Comparison of ENCODE assay signal across 1 cellular context in the genomic region with DNA sequence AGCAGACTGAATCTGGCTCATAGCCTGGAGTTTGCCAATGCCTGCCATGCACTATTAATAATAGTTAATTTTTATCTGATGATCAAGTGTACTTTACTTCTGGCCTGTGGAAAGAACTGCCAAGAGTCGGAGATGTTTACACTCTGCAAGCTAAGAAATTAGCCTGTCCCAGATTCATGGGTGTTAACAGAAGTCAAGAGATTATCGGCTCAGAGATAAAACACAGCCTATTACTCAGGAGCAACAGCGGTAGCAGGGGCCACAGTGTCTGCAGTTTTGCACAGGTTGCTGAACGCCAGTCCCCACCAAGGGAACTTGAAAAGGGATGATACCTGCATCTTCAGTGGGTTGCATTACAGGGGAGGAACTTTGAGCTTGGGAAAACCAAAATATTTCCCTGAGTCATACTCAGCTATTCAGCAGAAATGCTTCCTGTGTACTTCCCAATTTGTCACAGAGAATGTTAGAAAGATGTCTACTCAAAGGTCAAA.
A peak's percentile ranks its signal among the peaks of the same experiment; 100 is the strongest.
TF ChIP-seq lines count a peak whose summit lies in the region.

No MANE protein-coding gene starts in this region.

TF ChIP-seq in HepG2, 621 proteins besides CTCF, POLR2A, EP300 and RAD21 (continued from another document and continues in another):
- TF ChIP-seq ATF3 (CRISPR knock-in tag; IDR thresholded peaks at IDR 0.05) (0 out of 2 replicates have a peak, but pooled peaks have one; percentile 51), PLRG1 (conservative IDR thresholded peaks at IDR 0.05) (no peak), ZNF280B (CRISPR knock-in tag; IDR thresholded peaks at IDR 0.05; ENCODE audit: borderline replicate concordance) (no peak), ERF (CRISPR knock-in tag; IDR thresholded peaks at IDR 0.05) (peak; percentile 71; the same call in 1 of the 2 replicates), MAZ (IDR thresholded peaks at IDR 0.05; ENCODE audit: borderline replicate concordance, low read depth, low read length) (no peak), MAZ (CRISPR knock-in tag; IDR thresholded peaks at IDR 0.05; ENCODE audit: low read depth) (no peak), TRIM24 (CRISPR knock-in tag; IDR thresholded peaks at IDR 0.05) (no peak), MEIS1 (CRISPR knock-in tag; IDR thresholded peaks at IDR 0.05; ENCODE audit: borderline replicate concordance) (0 out of 2 replicates have a peak, but pooled peaks have one; percentile 13), ZNF160 (CRISPR knock-in tag; IDR thresholded peaks at IDR 0.05) (no peak), ZBTB21 (CRISPR knock-in tag; IDR thresholded peaks at IDR 0.05) (no peak), ZNF383 (CRISPR knock-in tag; IDR thresholded peaks at IDR 0.05; ENCODE audit: borderline replicate concordance) (no peak), ZNF7 (CRISPR knock-in tag; IDR thresholded peaks at IDR 0.05) (no peak), CREM (IDR thresholded peaks at IDR 0.05) (peak; percentile 10; the same call in 1 of the 2 replicates), CREM (CRISPR knock-in tag; IDR thresholded peaks at IDR 0.05) (no peak), GATA4 (IDR thresholded peaks at IDR 0.05; ENCODE audit: borderline replicate concordance, low read depth) (peak; percentile 76; the same call in 1 of the 2 replicates), ZNF343 (CRISPR knock-in tag; IDR thresholded peaks at IDR 0.05) (0 out of 2 replicates have a peak, but pooled peaks have one; percentile 35), NFAT5 (CRISPR knock-in tag; IDR thresholded peaks at IDR 0.05) (no peak), FOXO1 (CRISPR knock-in tag; IDR thresholded peaks at IDR 0.05) (no peak), NFE2L2 (IDR thresholded peaks at IDR 0.05; ENCODE audit: low read length) (peak; percentile 86), PRMT3 (CRISPR knock-in tag; IDR thresholded peaks at IDR 0.05; ENCODE audit: borderline replicate concordance, low read depth) (no peak), ZNF451 (CRISPR knock-in tag; IDR thresholded peaks at IDR 0.05) (no peak), FOXA1 (IDR thresholded peaks at IDR 0.05) (no peak), FOXA1 (CRISPR knock-in tag; IDR thresholded peaks at IDR 0.05) (no peak; the same call in 1 of the 2 replicates), LCORL (IDR thresholded peaks at IDR 0.05) (peak; percentile 58; the same call in 1 of the 2 replicates), LCORL (CRISPR knock-in tag; IDR thresholded peaks at IDR 0.05) (no peak), RBM22 (optimal IDR thresholded peaks at IDR 0.05; ENCODE audit: low read length) (no peak), ISL2 (CRISPR knock-in tag; IDR thresholded peaks at IDR 0.05) (0 out of 2 replicates have a peak, but pooled peaks have one; percentile 12), MEIS2 (CRISPR knock-in tag; IDR thresholded peaks at IDR 0.05) (no peak), FOXA3 (CRISPR knock-in tag; IDR thresholded peaks at IDR 0.05) (no peak), KLF11 (CRISPR knock-in tag; IDR thresholded peaks at IDR 0.05) (no peak), DMAP1 (CRISPR knock-in tag; IDR thresholded peaks at IDR 0.05) (peak; percentile 57; the same call in 1 of the 2 replicates), ELF4 (CRISPR knock-in tag; IDR thresholded peaks at IDR 0.05; ENCODE audit: borderline replicate concordance) (no peak), HNF4G (IDR thresholded peaks at IDR 0.05; ENCODE audit: borderline replicate concordance, low read depth, low read length) (peak; percentile 46; the same call in 1 of the 2 replicates), HNF4G (CRISPR knock-in tag; IDR thresholded peaks at IDR 0.05; ENCODE audit: borderline replicate concordance, low read depth) (no peak), ZNF446 (CRISPR knock-in tag; IDR thresholded peaks at IDR 0.05) (no peak), PBX3 (CRISPR knock-in tag; IDR thresholded peaks at IDR 0.05; ENCODE audit: borderline replicate concordance) (no peak), RFX5 (IDR thresholded peaks at IDR 0.05; ENCODE audit: low read depth, low read length) (no peak), REST (IDR thresholded peaks at IDR 0.05; ENCODE audit: borderline replicate concordance in 1 of 2, low read depth in 1 of 2, low read length in 2 of 2) (no peak)
- TF ChIP-seq, protein P1, sequence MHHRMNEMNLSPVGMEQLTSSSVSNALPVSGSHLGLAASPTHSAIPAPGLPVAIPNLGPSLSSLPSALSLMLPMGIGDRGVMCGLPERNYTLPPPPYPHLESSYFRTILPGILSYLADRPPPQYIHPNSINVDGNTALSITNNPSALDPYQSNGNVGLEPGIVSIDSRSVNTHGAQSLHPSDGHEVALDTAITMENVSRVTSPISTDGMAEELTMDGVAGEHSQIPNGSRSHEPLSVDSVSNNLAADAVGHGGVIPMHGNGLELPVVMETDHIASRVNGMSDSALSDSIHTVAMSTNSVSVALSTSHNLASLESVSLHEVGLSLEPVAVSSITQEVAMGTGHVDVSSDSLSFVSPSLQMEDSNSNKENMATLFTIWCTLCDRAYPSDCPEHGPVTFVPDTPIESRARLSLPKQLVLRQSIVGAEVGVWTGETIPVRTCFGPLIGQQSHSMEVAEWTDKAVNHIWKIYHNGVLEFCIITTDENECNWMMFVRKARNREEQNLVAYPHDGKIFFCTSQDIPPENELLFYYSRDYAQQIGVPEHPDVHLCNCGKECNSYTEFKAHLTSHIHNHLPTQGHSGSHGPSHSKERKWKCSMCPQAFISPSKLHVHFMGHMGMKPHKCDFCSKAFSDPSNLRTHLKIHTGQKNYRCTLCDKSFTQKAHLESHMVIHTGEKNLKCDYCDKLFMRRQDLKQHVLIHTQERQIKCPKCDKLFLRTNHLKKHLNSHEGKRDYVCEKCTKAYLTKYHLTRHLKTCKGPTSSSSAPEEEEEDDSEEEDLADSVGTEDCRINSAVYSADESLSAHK (CRISPR knock-in tag; IDR thresholded peaks at IDR 0.05; ENCODE audit: borderline replicate concordance) = no peak
- TF ChIP-seq, protein P2, sequence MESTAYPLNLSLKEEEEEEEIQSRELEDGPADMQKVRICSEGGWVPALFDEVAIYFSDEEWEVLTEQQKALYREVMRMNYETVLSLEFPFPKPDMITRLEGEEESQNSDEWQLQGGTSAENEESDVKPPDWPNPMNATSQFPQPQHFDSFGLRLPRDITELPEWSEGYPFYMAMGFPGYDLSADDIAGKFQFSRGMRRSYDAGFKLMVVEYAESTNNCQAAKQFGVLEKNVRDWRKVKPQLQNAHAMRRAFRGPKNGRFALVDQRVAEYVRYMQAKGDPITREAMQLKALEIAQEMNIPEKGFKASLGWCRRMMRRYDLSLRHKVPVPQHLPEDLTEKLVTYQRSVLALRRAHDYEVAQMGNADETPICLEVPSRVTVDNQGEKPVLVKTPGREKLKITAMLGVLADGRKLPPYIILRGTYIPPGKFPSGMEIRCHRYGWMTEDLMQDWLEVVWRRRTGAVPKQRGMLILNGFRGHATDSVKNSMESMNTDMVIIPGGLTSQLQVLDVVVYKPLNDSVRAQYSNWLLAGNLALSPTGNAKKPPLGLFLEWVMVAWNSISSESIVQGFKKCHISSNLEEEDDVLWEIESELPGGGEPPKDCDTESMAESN (CRISPR knock-in tag; conservative IDR thresholded peaks at IDR 0.05) = no peak
- TF ChIP-seq, protein P3, sequence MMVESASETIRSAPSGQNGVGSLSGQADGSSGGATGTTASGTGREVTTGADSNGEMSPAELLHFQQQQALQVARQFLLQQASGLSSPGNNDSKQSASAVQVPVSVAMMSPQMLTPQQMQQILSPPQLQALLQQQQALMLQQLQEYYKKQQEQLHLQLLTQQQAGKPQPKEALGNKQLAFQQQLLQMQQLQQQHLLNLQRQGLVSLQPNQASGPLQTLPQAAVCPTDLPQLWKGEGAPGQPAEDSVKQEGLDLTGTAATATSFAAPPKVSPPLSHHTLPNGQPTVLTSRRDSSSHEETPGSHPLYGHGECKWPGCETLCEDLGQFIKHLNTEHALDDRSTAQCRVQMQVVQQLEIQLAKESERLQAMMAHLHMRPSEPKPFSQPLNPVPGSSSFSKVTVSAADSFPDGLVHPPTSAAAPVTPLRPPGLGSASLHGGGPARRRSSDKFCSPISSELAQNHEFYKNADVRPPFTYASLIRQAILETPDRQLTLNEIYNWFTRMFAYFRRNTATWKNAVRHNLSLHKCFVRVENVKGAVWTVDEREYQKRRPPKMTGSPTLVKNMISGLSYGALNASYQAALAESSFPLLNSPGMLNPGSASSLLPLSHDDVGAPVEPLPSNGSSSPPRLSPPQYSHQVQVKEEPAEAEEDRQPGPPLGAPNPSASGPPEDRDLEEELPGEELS (CRISPR knock-in tag; IDR thresholded peaks at IDR 0.05) = peak; percentile 26; the same call in 1 of the 2 replicates
- TF ChIP-seq, protein P4, sequence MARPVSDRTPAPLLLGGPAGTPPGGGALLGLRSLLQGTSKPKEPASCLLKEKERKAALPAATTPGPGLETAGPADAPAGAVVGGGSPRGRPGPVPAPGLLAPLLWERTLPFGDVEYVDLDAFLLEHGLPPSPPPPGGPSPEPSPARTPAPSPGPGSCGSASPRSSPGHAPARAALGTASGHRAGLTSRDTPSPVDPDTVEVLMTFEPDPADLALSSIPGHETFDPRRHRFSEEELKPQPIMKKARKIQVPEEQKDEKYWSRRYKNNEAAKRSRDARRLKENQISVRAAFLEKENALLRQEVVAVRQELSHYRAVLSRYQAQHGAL (CRISPR knock-in tag; IDR thresholded peaks at IDR 0.05; ENCODE audit: not compliant biosample characterization) = no peak
